8 cellular contexts compared by ENCODE assay signal in the genomic region with DNA sequence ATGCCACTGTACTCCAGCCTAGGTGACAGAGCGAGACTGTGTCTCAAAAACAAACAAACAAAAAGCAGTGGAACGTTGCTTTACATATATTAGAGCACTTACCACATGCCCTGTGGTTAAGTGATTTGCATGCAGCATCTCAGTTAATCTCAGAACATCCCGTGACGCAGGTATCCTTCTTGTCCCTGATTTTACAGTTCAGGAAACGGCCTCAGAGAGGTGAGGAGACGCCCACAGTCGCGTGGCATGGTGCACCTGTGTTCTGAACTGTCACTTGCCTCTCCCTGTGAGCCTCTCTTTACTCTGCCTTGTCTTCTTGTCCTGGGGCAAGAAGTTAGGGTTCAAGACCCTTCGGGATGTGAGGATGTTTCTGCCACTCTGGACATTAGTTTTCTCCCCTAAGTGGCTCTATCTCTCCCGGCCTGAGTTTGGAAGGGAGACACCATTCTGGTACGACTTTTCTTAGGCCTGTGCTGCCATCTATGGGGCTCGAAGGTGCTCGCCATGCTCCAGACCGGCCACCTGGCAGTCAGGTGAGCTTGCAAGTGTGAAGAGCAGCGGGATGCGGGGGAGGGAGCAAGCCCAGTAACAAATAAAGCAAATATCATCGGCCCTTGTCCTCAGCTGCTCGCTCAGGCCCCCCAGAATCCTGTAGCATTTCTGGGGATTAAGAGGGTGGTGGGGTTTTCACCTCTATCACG. TPM values are rescaled to one million over a fixed set of nuclear protein-coding genes. Genes with fewer than 3 reads are reported as not detected.
A peak's percentile ranks its signal among the peaks of the same experiment; 100 is the strongest.
DNase-seq lines count a peak whose midpoint lies in the region; ATAC-seq and TF ChIP-seq lines count a peak whose summit lies in the region.

No MANE protein-coding gene starts in this region.

- no peaks in the 10 kb centered on the region for H3K9me3 Mint-ChIP-seq in activated CD4-positive, alpha-beta memory T cell treated with anti-CD3 and anti-CD28 coated beads, Interleukin-2, amount 10 ng/mL, durations not matched to agents 7 days and 5 days
- H3K9me3 Mint-ChIP-seq in effector memory CD8-positive, alpha-beta T cell = no peaks in the 10 kb centered on the region

- H3K4me3 Mint-ChIP-seq in activated CD4-positive, alpha-beta memory T cell treated with anti-CD3 and anti-CD28 coated beads, Interleukin-2, amount 10 ng/mL, durations not matched to agents 7 days and 5 days = peak overlapping the region; percentile 63
- H3K4me3 Mint-ChIP-seq in effector memory CD8-positive, alpha-beta T cell = peak overlapping the region; percentile 78 to 92

- peaks cover 9% of the 10 kb centered on the region for H3K27me3 Mint-ChIP-seq in activated CD4-positive, alpha-beta memory T cell treated with anti-CD3 and anti-CD28 coated beads, Interleukin-2, amount 10 ng/mL, durations not matched to agents 7 days and 5 days
- no peaks in the 10 kb centered on the region for H3K27me3 Mint-ChIP-seq in effector memory CD8-positive, alpha-beta T cell

- peak; percentile 42 for ATAC-seq in HG03342 (IDR thresholded peaks at IDR 0.05; ENCODE audit: unreplicated experiment)
- ATAC-seq in effector memory CD8-positive, alpha-beta T cell (replicated peaks) = peak; percentile 79
- no peak for ATAC-seq in GM21576 (IDR thresholded peaks at IDR 0.05; ENCODE audit: unreplicated experiment)

- peak overlapping the region; percentile 31 for H3K4me3 ChIP-seq in GM12865 (ENCODE audit: low read depth, low read length)

- CTCF ChIA-PET in activated CD4-positive, alpha-beta memory T cell treated with anti-CD3 and anti-CD28 coated beads, Interleukin-2, amount 10 ng/mL, durations not matched to agents 7 days and 5 days (lab: Charles Lee) = interaction anchor here (0.5 to 4.3 kb wide), 49 partner anchors 9 to 508 kb away, joined by 3 to 87 read pairs (median 4); a partner anchor contains a TSS

- POLR2A ChIA-PET in activated CD4-positive, alpha-beta memory T cell treated with anti-CD3 and anti-CD28 coated beads, Interleukin-2, amount 10 ng/mL, durations not matched to agents 7 days and 5 days (lab: Charles Lee) = interaction anchor here (1.0 to 1.6 kb wide), 4 partner anchors 12 to 305 kb away, joined by 3 to 6 read pairs (median 5); no protein-coding TSS in a partner anchor

- TF ChIP-seq CTCF in GM12865 (IDR thresholded peaks at IDR 0.05; ENCODE audit: insufficient read depth, low read depth, low read length, missing control alignments) = peak; percentile 60

- H3K27ac Mint-ChIP-seq in activated CD4-positive, alpha-beta memory T cell treated with anti-CD3 and anti-CD28 coated beads, Interleukin-2, amount 10 ng/mL, durations not matched to agents 7 days and 5 days = no peak overlapping the region
- H3K27ac Mint-ChIP-seq in effector memory CD8-positive, alpha-beta T cell = peak overlapping the region; percentile 59 to 89

- no peaks in the 10 kb centered on the region for H3K36me3 Mint-ChIP-seq in activated CD4-positive, alpha-beta memory T cell treated with anti-CD3 and anti-CD28 coated beads, Interleukin-2, amount 10 ng/mL, durations not matched to agents 7 days and 5 days (ENCODE audit: low read depth)
- H3K36me3 Mint-ChIP-seq in effector memory CD8-positive, alpha-beta T cell (ENCODE audit: insufficient read depth) = no peaks in the 10 kb centered on the region

- DNase-seq in GM12865 (ENCODE audit: low read depth) (peak; percentile 82), NCI-H524 treated with DMSO at 0.1 percent for 48 hours (lab: John Stamatoyannopoulos, UW) (peak; percentile 39), lung microvascular endothelial cell (ENCODE audit: low read depth in 2 of 2) (peak; percentile 65 to 80)
- DNase-seq in activated CD4-positive, alpha-beta memory T cell treated with anti-CD3 and anti-CD28 coated beads, Interleukin-2, amount 10 ng/mL, durations not matched to agents 7 days and 5 days = peak; percentile 68
- peak; percentile 51 to 60 (median 59) for DNase-seq in effector memory CD8-positive, alpha-beta T cell
- DNase-seq in stimulated activated CD8-positive, alpha-beta memory T cell treated with anti-CD3 and anti-CD28 coated beads, Interleukin-2, amount 100 ng/mL, for 48 hours (ENCODE audit: low read depth in 2 of 2) = peak; percentile 24 to 34

- peaks cover 18% of the 10 kb centered on the region for H3K4me1 Mint-ChIP-seq in activated CD4-positive, alpha-beta memory T cell treated with anti-CD3 and anti-CD28 coated beads, Interleukin-2, amount 10 ng/mL, durations not matched to agents 7 days and 5 days
- peaks cover 13 to 14% of the 10 kb centered on the region in 2 donors for H3K4me1 Mint-ChIP-seq in effector memory CD8-positive, alpha-beta T cell (ENCODE audit: low read depth in 2 of 2)

RNA-seq across cellular contexts. Expression of a gene that starts 25.6 kb away (rescaled TPM):
- total RNA-seq in activated CD4-positive, alpha-beta memory T cell treated with anti-CD3 and anti-CD28 coated beads, Interleukin-2, amount 10 ng/mL, durations not matched to agents 7 days and 5 days = 100 to 1,000 TPM; 203 to 211 TPM
- total RNA-seq in lung microvascular endothelial cell = 89.6 and 103 TPM in 2 replicates

Comparison
In these comparisons a context has a peak if more than half of its experiments do, and no peak if none do; other contexts are left out.
1. DNase-seq: peak in every context shown above with its lines; median percentile 82 in GM12865; 72 in lung microvascular endothelial cell; 68 in activated CD4-positive, alpha-beta memory T cell treated with anti-CD3 and anti-CD28 coated beads, Interleukin-2, amount 10 ng/mL, durations not matched to agents 7 days and 5 days; 59 in effector memory CD8-positive, alpha-beta T cell; 39 in NCI-H524 treated with DMSO at 0.1 percent for 48 hours; 29 in stimulated activated CD8-positive, alpha-beta memory T cell treated with anti-CD3 and anti-CD28 coated beads, Interleukin-2, amount 100 ng/mL, for 48 hours.